ENCODE assay signal across 12 cellular contexts in the genomic region with DNA sequence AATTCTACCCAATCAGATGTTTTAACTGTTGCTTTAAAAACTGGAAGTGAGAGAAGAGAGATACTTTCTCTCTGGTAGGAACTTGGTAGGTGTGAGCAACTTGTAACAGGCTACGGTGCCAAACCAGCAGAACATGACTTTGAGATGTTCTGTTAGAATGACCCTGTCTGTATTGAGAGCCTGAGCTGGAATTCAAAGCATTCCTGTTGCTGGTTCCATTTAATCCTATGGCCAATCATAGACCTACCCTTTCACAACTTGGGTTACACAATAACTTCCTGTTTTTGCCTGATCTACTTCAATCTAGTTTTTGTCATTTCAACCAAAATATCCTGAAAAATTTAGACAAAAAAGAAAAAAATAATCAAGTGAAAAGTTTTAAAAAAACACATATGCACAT. TPM values are rescaled to one million over a fixed set of nuclear protein-coding genes. Genes with fewer than 3 reads are reported as not detected.
DNase-seq lines count a peak whose midpoint lies in the region; ATAC-seq and TF ChIP-seq lines count a peak whose summit lies in the region.
"Had no signal": no experiment of that assay in that cellular context is flagged by ENCODE, and none has a peak within 500 bp of the region (broad histone marks: within the 10 kb centered on the region; RNA-seq: fewer than 3 reads in every experiment).

No MANE protein-coding gene starts in this region.

- H3K27ac Mint-ChIP-seq in nephron (peak overlapping the region; percentile 63 to 93 (median 90)), WTC11 (no peak overlapping the region)
- H3K27ac Mint-ChIP-seq: activated B cell treated with CpG ODN at 0.5 μM for 24 hours had no signal

- no peak for ATAC-seq in stimulated activated naive CD8-positive, alpha-beta T cell treated with anti-CD3 and anti-CD28 coated beads, Interleukin-15, Interleukin-2, amounts not matched to agents 100 U/mL and 50 U/mL, for 24 hours
- ATAC-seq in HG02973 (IDR thresholded peaks at IDR 0.05; ENCODE audit: unreplicated experiment) (no peak), WTC11 (no peak)
- ATAC-seq: esophagus mucosa had no signal

- TF ChIP-seq CTCF in epithelial cell of esophagus (IDR thresholded peaks at IDR 0.05; ENCODE audit: insufficient read depth, low read depth, low read length, missing control alignments) (no peak), nephron (IDR thresholded peaks at IDR 0.05; ENCODE audit: unreplicated experiment in 3 of 3) (no peak), WTC11 (IDR thresholded peaks at IDR 0.05) (no peak)

- H3K9me3 Mint-ChIP-seq in nephron, result no peaks in the 10 kb centered on the region
- no peaks in the 10 kb centered on the region for H3K9me3 Mint-ChIP-seq in WTC11
- H3K9me3 Mint-ChIP-seq: activated B cell treated with CpG ODN at 0.5 μM for 24 hours had no signal

- POLR2A ChIA-PET in WTC11 (lab: Charles Lee), result no interaction called here

- H3K4me3 Mint-ChIP-seq in nephron (peak overlapping the region in 2 of 3 experiments; percentile 26 to 36), WTC11 (no peak overlapping the region)
- H3K4me3 Mint-ChIP-seq: activated B cell treated with CpG ODN at 0.5 μM for 24 hours had no signal

- DNase-seq in ELR (ENCODE audit: low read depth) (peak; percentile 11), NOMO-1 treated with dmso at 0.1 percent for 144 hours (lab: John Stamatoyannopoulos, UW; ENCODE audit: unreplicated experiment) (peak; percentile 21), epithelial cell of esophagus (ENCODE audit: low read depth) (peak; percentile 41), T-helper 2 cell (no peak), WTC11 (ENCODE audit: low spot score) (no peak)
- no peak for DNase-seq in stimulated activated naive CD8-positive, alpha-beta T cell treated with anti-CD3 and anti-CD28 coated beads, Interleukin-15, Interleukin-2, amounts not matched to agents 100 U/mL and 50 U/mL, for 24 hours
- DNase-seq: activated B cell treated with CpG ODN at 0.5 μM for 24 hours; activated T-cell treated with anti-CD3 and anti-CD28 coated beads, Interleukin-2, amount 50 U/mL, for 1 hour; NCI-H187 had no signal

- H3K4me3 ChIP-seq in epithelial cell of esophagus (ENCODE audit: low read length), result no peak overlapping the region

- CTCF ChIA-PET in WTC11 (lab: Charles Lee), result no interaction called here

- H3K27me3 Mint-ChIP-seq in nephron (ENCODE audit: low read depth) (no peaks in the 10 kb centered on the region), WTC11 (ENCODE audit: low read depth) (no peaks in the 10 kb centered on the region; the same call in 1 of the 2 replicates)

- H3K36me3 Mint-ChIP-seq in nephron (ENCODE audit: low read depth), result no peaks in the 10 kb centered on the region
- H3K36me3 Mint-ChIP-seq in WTC11, result no peaks in the 10 kb centered on the region

- peaks cover 20% of the 10 kb centered on the region for H3K4me1 Mint-ChIP-seq in nephron
- peaks cover 31% of the 10 kb centered on the region for H3K4me1 Mint-ChIP-seq in WTC11

TF ChIP-seq in WTC11, 78 proteins besides CTCF, POLR2A, EP300 and RAD21:
- TF ChIP-seq SOX15 (CRISPR knock-in tag; IDR thresholded peaks at IDR 0.05) (no peak), HMGA2 (CRISPR knock-in tag; IDR thresholded peaks at IDR 0.05) (no peak), RELA (CRISPR knock-in tag; IDR thresholded peaks at IDR 0.05; ENCODE audit: borderline replicate concordance) (no peak), SP1 (CRISPR knock-in tag; conservative IDR thresholded peaks at IDR 0.05) (no peak), CBFB (CRISPR knock-in tag; IDR thresholded peaks at IDR 0.05; ENCODE audit: low read depth) (no peak), ZNF317 (CRISPR knock-in tag; IDR thresholded peaks at IDR 0.05; ENCODE audit: borderline replicate concordance, low read depth) (no peak), ZNF671 (CRISPR knock-in tag; IDR thresholded peaks at IDR 0.05) (no peak), FOXJ3 (CRISPR knock-in tag; IDR thresholded peaks at IDR 0.05; ENCODE audit: borderline replicate concordance) (no peak), GABPB1 (CRISPR knock-in tag; IDR thresholded peaks at IDR 0.05) (no peak), NR3C1 (CRISPR knock-in tag; conservative IDR thresholded peaks at IDR 0.05; ENCODE audit: low read depth) (no peak), ZNF219 (CRISPR knock-in tag; IDR thresholded peaks at IDR 0.05; ENCODE audit: borderline replicate concordance) (no peak), CREB1 (CRISPR knock-in tag; IDR thresholded peaks at IDR 0.05) (no peak), GRHL2 (CRISPR knock-in tag; IDR thresholded peaks at IDR 0.05; ENCODE audit: insufficient replicate concordance, severe bottlenecking) (no peak)
- TF ChIP-seq, protein P1, sequence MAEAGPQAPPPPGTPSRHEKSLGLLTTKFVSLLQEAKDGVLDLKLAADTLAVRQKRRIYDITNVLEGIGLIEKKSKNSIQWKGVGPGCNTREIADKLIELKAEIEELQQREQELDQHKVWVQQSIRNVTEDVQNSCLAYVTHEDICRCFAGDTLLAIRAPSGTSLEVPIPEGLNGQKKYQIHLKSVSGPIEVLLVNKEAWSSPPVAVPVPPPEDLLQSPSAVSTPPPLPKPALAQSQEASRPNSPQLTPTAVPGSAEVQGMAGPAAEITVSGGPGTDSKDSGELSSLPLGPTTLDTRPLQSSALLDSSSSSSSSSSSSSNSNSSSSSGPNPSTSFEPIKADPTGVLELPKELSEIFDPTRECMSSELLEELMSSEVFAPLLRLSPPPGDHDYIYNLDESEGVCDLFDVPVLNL (CRISPR knock-in tag; IDR thresholded peaks at IDR 0.05; ENCODE audit: borderline replicate concordance, low read depth), result no peak
- TF ChIP-seq, protein P2, sequence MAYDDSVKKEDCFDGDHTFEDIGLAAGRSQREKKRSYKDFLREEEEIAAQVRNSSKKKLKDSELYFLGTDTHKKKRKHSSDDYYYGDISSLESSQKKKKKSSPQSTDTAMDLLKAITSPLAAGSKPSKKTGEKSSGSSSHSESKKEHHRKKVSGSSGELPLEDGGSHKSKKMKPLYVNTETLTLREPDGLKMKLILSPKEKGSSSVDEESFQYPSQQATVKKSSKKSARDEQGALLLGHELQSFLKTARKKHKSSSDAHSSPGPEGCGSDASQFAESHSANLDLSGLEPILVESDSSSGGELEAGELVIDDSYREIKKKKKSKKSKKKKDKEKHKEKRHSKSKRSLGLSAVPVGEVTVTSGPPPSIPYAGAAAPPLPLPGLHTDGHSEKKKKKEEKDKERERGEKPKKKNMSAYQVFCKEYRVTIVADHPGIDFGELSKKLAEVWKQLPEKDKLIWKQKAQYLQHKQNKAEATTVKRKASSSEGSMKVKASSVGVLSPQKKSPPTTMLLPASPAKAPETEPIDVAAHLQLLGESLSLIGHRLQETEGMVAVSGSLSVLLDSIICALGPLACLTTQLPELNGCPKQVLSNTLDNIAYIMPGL (CRISPR knock-in tag; IDR thresholded peaks at IDR 0.05), result no peak
- TF ChIP-seq, protein P3, sequence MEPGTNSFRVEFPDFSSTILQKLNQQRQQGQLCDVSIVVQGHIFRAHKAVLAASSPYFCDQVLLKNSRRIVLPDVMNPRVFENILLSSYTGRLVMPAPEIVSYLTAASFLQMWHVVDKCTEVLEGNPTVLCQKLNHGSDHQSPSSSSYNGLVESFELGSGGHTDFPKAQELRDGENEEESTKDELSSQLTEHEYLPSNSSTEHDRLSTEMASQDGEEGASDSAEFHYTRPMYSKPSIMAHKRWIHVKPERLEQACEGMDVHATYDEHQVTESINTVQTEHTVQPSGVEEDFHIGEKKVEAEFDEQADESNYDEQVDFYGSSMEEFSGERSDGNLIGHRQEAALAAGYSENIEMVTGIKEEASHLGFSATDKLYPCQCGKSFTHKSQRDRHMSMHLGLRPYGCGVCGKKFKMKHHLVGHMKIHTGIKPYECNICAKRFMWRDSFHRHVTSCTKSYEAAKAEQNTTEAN (CRISPR knock-in tag; IDR thresholded peaks at IDR 0.05), result no peak
- TF ChIP-seq, protein P4, sequence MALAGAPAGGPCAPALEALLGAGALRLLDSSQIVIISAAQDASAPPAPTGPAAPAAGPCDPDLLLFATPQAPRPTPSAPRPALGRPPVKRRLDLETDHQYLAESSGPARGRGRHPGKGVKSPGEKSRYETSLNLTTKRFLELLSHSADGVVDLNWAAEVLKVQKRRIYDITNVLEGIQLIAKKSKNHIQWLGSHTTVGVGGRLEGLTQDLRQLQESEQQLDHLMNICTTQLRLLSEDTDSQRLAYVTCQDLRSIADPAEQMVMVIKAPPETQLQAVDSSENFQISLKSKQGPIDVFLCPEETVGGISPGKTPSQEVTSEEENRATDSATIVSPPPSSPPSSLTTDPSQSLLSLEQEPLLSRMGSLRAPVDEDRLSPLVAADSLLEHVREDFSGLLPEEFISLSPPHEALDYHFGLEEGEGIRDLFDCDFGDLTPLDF (CRISPR knock-in tag; IDR thresholded peaks at IDR 0.05), result no peak
- TF ChIP-seq, protein P5, sequence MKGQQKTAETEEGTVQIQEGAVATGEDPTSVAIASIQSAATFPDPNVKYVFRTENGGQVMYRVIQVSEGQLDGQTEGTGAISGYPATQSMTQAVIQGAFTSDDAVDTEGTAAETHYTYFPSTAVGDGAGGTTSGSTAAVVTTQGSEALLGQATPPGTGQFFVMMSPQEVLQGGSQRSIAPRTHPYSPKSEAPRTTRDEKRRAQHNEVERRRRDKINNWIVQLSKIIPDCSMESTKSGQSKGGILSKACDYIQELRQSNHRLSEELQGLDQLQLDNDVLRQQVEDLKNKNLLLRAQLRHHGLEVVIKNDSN (CRISPR knock-in tag; IDR thresholded peaks at IDR 0.05), result no peak
- TF ChIP-seq, protein P6, sequence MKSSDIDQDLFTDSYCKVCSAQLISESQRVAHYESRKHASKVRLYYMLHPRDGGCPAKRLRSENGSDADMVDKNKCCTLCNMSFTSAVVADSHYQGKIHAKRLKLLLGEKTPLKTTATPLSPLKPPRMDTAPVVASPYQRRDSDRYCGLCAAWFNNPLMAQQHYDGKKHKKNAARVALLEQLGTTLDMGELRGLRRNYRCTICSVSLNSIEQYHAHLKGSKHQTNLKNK (CRISPR knock-in tag; IDR thresholded peaks at IDR 0.05), result no peak
- TF ChIP-seq, protein P7, sequence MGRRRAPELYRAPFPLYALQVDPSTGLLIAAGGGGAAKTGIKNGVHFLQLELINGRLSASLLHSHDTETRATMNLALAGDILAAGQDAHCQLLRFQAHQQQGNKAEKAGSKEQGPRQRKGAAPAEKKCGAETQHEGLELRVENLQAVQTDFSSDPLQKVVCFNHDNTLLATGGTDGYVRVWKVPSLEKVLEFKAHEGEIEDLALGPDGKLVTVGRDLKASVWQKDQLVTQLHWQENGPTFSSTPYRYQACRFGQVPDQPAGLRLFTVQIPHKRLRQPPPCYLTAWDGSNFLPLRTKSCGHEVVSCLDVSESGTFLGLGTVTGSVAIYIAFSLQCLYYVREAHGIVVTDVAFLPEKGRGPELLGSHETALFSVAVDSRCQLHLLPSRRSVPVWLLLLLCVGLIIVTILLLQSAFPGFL (CRISPR knock-in tag; IDR thresholded peaks at IDR 0.05; ENCODE audit: borderline replicate concordance), result no peak

RNA-seq across cellular contexts. Expression of a gene that starts 1.7 kb away (rescaled TPM):
- 6.7 to 8.1 TPM (median 7.1 TPM) in 3 replicates for total RNA-seq in WTC11 (2021)
- total RNA-seq: activated B cell treated with CpG ODN at 0.5 μM for 24 hours had no signal

Comparison
In these comparisons a context has a peak if more than half of its experiments do, and no peak if none do; other contexts are left out.
1. DNase-seq: peak in ELR (single experiment), NOMO-1 treated with dmso at 0.1 percent for 144 hours (single experiment) and epithelial cell of esophagus (single experiment); none in stimulated activated naive CD8-positive, alpha-beta T cell treated with anti-CD3 and anti-CD28 coated beads, Interleukin-15, Interleukin-2, amounts not matched to agents 100 U/mL and 50 U/mL, for 24 hours (single experiment), T-helper 2 cell (0 of 5) and WTC11 (single experiment).